ENCODE assay signal across 8 cellular contexts in the genomic region with DNA sequence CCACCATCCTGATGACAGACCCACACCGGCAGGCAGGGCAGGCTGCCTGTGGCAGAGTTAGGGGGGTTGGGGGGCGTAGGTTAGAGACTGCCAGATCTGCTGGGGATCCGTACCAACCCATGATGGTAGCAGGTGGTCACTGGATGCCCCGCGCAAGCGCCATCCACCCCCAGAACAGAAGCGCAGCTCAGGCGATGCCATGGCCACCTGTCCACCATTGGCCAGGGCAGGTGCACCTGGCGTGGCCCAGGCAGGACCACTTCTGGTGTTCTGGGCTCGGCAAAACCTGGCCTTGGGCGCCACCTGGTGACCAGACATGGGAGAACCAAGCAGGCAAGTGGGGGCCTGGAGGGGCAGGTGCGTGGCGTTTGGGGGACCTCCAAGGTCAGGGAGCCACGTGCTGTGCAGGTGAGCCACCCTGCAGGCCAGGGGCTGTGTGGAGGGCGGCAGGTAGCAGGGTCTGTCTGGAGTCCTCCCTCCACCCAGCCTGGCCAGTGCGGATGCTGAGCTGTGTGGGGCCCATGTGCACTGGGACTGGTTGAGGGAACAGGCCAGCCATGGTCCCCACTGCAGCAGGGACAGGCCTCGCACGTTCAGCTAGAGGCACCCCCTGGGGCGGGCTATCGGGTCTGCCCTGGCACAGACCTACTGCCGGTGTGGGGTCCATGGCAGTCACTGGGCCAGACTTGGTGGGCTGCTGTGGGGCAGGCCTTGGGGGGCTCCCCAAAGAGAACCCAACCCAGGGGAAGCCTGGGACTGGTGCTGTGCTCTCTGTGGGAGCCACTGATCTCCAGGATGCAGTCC. TPM values are rescaled to one million over a fixed set of nuclear protein-coding genes. Genes with fewer than 3 reads are reported as not detected.
DNase-seq lines count a peak whose midpoint lies in the region; ATAC-seq and TF ChIP-seq lines count a peak whose summit lies in the region.

No MANE protein-coding gene starts in this region.

- H3K4me1 ChIP-seq in IMR-90 (ENCODE audit: control insufficient read depth, insufficient read depth, low read length), result peaks cover 10% of the 10 kb centered on the region
- peaks cover 21 to 100% (median 71%) of the 10 kb centered on the region in 3 donors for H3K4me1 ChIP-seq in gastroesophageal sphincter
- H3K4me1 ChIP-seq in upper lobe of right lung, result peaks cover 41% of the 10 kb centered on the region

- H3K27ac ChIP-seq in IMR-90 (ENCODE audit: insufficient read depth, low read length) (no peak overlapping the region), gastroesophageal sphincter (peak overlapping the region in 3 of 4 donors; percentile 91 to 96 (median 92)), upper lobe of right lung (no peak overlapping the region)

- no peak overlapping the region for H2BK20ac ChIP-seq in IMR-90 (ENCODE audit: low read depth, low read length)

- no TSS peak for BruUV-seq in IMR-90 (replicated peaks; lab: Mats Ljungman, UMichigan)

- H3K9me3 ChIP-seq in IMR-90 (ENCODE audit: control insufficient read depth, insufficient read depth, low read length) (no peaks in the 10 kb centered on the region), gastroesophageal sphincter (no peaks in the 10 kb centered on the region), upper lobe of right lung (no peaks in the 10 kb centered on the region)

- no peak for TF ChIP-seq EP300 in gastroesophageal sphincter (IDR thresholded peaks at IDR 0.05)

- ATAC-seq in IMR-90 (ENCODE audit: low read depth) (peak; percentile 80), gastroesophageal sphincter (no peak), upper lobe of right lung (peak; percentile 70), GM19452 (IDR thresholded peaks at IDR 0.05; ENCODE audit: unreplicated experiment) (no peak)

- CTCF ChIA-PET in IMR-90 (lab: Yijun Ruan, JAX), result interaction anchor here (1.1 kb wide), 1 partner anchor 28 kb away, joined by 3 read pairs; no protein-coding TSS in a partner anchor

- intact Hi-C loops in IMR-90 (cut with micrococcal nuclease), result loop anchor here (1.0 kb wide), 2 partner anchors 29 to 47 kb away; no protein-coding TSS in a partner anchor
- intact Hi-C loops in posterior cingulate gyrus (cut with DNase I), result loop anchor here (1.0 kb wide), 2 partner anchors 29 to 47 kb away; no protein-coding TSS in a partner anchor
- intact Hi-C loops in upper lobe of right lung (cut with DNase I), result loop anchor here (5.0 kb wide), 1 partner anchor 45 kb away; no protein-coding TSS in a partner anchor

- H4K8ac ChIP-seq in IMR-90 (ENCODE audit: low read depth in 2 of 2, low read length in 2 of 2), result no peak overlapping the region

- no peak overlapping the region for H3K18ac ChIP-seq in IMR-90 (ENCODE audit: low read depth, low read length)

- H3K9me1 ChIP-seq in IMR-90 (ENCODE audit: insufficient read depth, low read length), result peaks cover 3% of the 10 kb centered on the region; the same call in 1 of the 2 replicates

- peaks cover 0 to 4% of the 10 kb centered on the region in 2 experiments; a peak in 2 of 4 replicates for H3K79me1 ChIP-seq in IMR-90 (ENCODE audit: low read depth in 1 of 2, low read length in 2 of 2)

- H3K4ac ChIP-seq in IMR-90 (ENCODE audit: low read depth, low read length), result no peak overlapping the region

- POLR2A ChIA-PET in IMR-90 (lab: Charles Lee; ENCODE audit: unreplicated experiment), result no interaction called here

- H2AFZ ChIP-seq in IMR-90 (replicated peaks; ENCODE audit: low read length, poor library complexity), result no peak overlapping the region

- H3K4me2 ChIP-seq in IMR-90 (ENCODE audit: low read depth, low read length), result no peak overlapping the region

- H4K5ac ChIP-seq in IMR-90 (ENCODE audit: low read depth, low read length), result no peak overlapping the region

- H2BK120ac ChIP-seq in IMR-90 (ENCODE audit: low read depth, low read length), result no peak overlapping the region

- no peak overlapping the region for H3K56ac ChIP-seq in IMR-90 (ENCODE audit: extremely low read depth, insufficient read depth, low read length)

- H3K23ac ChIP-seq in IMR-90 (ENCODE audit: low read depth, low read length), result no peak overlapping the region

- no peak overlapping the region for H3K9ac ChIP-seq in IMR-90 (ENCODE audit: low read depth, low read length)

- 15% methylated on average over 9 of the region's 21 CpGs; no CpG with 5 or more reads in 1 of the 2 experiments for WGBS in IMR-90 (ENCODE audit: extremely low coverage in 2 of 2, insufficient read length in 1 of 2), 2 experiments
- WGBS in gastroesophageal sphincter (ENCODE audit: low coverage in 1 of 2), 2 donors, result 16% methylated on average over 8 of the region's 21 CpGs; no CpG with 5 or more reads in 1 of the 2 donors

- dilution Hi-C loops in IMR-90 (cut with HindIII; ENCODE audit: low sequenced_read_pairs, unreplicated experiment), result no loop called here

- TF ChIP-seq CTCF in IMR-90 (conservative IDR thresholded peaks at IDR 0.05; ENCODE audit: low read depth, low read length) (peak; percentile 78), gastroesophageal sphincter (IDR thresholded peaks at IDR 0.05) (peak in 3 of 4 experiments; percentile 87 to 95 (median 88)), upper lobe of right lung (IDR thresholded peaks at IDR 0.05) (peak; percentile 87)

- no peak overlapping the region for H3K4me3 ChIP-seq in IMR-90 (ENCODE audit: insufficient read depth, low read depth, low read length)
- no peak overlapping the region for H3K4me3 ChIP-seq in gastroesophageal sphincter
- no peak overlapping the region for H3K4me3 ChIP-seq in upper lobe of right lung

- no peak overlapping the region for H2BK5ac ChIP-seq in IMR-90 (ENCODE audit: low read depth, low read length, poor library complexity, severe bottlenecking)

- H4K20me1 ChIP-seq in IMR-90 (ENCODE audit: insufficient read depth, low read length), result peaks cover 8% of the 10 kb centered on the region; the same call in 1 of the 2 replicates

- H3K14ac ChIP-seq in IMR-90 (replicated peaks; ENCODE audit: low read depth, low read length), result no peak overlapping the region

- no peak overlapping the region for H2BK15ac ChIP-seq in IMR-90 (ENCODE audit: low read depth, low read length)

- no peak overlapping the region for H2AK5ac ChIP-seq in IMR-90 (ENCODE audit: low read depth, low read length)

- in situ Hi-C loops in IMR-90 (cut with MboI; ENCODE audit: low sequenced_read_pairs), result no loop called here

- no peaks in the 10 kb centered on the region for H3K27me3 ChIP-seq in IMR-90 (ENCODE audit: control insufficient read depth, insufficient read depth, low read length)
- no peaks in the 10 kb centered on the region for H3K27me3 ChIP-seq in gastroesophageal sphincter
- no peaks in the 10 kb centered on the region for H3K27me3 ChIP-seq in upper lobe of right lung

- H3K36me3 ChIP-seq in IMR-90 (ENCODE audit: control insufficient read depth, insufficient read depth, low read length) (no peaks in the 10 kb centered on the region), gastroesophageal sphincter (no peaks in the 10 kb centered on the region), upper lobe of right lung (no peaks in the 10 kb centered on the region)

- H2AK9ac ChIP-seq in IMR-90 (replicated peaks; ENCODE audit: low read depth, low read length, poor library complexity), result peak overlapping the region; percentile 77

- peak; percentile 89 for DNase-seq in DMS53 (lab: John Stamatoyannopoulos, UW)
- no peak for DNase-seq in IMR-90
- DNase-seq in RPMI8226, result peak; percentile 61
- DNase-seq in activated effector memory CD4-positive, alpha-beta T cell treated with anti-CD3 and anti-CD28 coated beads, Interleukin-2, amount 50 U/mL, for 16 hours, result peak; percentile 92
- peak; percentile 77 to 97 (median 88) for DNase-seq in posterior cingulate gyrus
- DNase-seq in upper lobe of right lung, result peak; percentile 88

- no peak for TF ChIP-seq POLR2A in IMR-90 (IDR thresholded peaks at IDR 0.05; ENCODE audit: low read depth, low read length)
- TF ChIP-seq POLR2A in gastroesophageal sphincter (IDR thresholded peaks at IDR 0.05), result no peak

- no peak overlapping the region for H4K91ac ChIP-seq in IMR-90 (ENCODE audit: insufficient read depth, low read depth, low read length)

- peak; percentile 91 for TF ChIP-seq RAD21 in IMR-90 (IDR thresholded peaks at IDR 0.05; ENCODE audit: low read length)

TF ChIP-seq in IMR-90, 13 proteins besides CTCF, POLR2A, EP300 and RAD21:
- TF ChIP-seq FOS (IDR thresholded peaks at IDR 0.05; ENCODE audit: low read depth, low read length) (no peak), MAFK (IDR thresholded peaks at IDR 0.05; ENCODE audit: low read depth, low read length) (no peak), RCOR1 (IDR thresholded peaks at IDR 0.05; ENCODE audit: insufficient replicate concordance, low read length) (peak; percentile 38), SMC3 (IDR thresholded peaks at IDR 0.05; ENCODE audit: low read depth, low read length) (peak; percentile 81), MAZ (IDR thresholded peaks at IDR 0.05; ENCODE audit: borderline replicate concordance, low read depth, low read length) (peak; percentile 72; the same call in 1 of the 2 replicates), MXI1 (IDR thresholded peaks at IDR 0.05; ENCODE audit: borderline replicate concordance, low read depth, low read length) (no peak)

RNA-seq across cellular contexts. Expression of a gene that starts 15.6 kb away (rescaled TPM):
- 22.2 and 32.2 TPM in 2 replicates for total RNA-seq in IMR-90 (2012; rRNA removed)
- polyA plus RNA-seq in IMR-90 (2012; rRNA removed), result 5.2 and 6.7 TPM in 2 replicates
- 1.9 and 2.3 TPM in 2 replicates for polyA plus RNA-seq in IMR-90 (2012; cell fraction: cytosol; rRNA removed)
- 0.92 and 4.4 TPM in 2 replicates for polyA plus RNA-seq in IMR-90 (2012; cell fraction: nucleus; rRNA removed; ENCODE audit: low replicate concordance)
- total RNA-seq in gastroesophageal sphincter, result 10 to 100 TPM; 31.1 to 41.3 (median 38.5) TPM
- 33.0 TPM for total RNA-seq in upper lobe of right lung

RNA-seq across cellular contexts. Expression of a gene that starts 15.9 kb away (rescaled TPM):
- total RNA-seq in IMR-90 (2012; rRNA removed) (12.2 and 20.6 TPM in 2 replicates), gastroesophageal sphincter (10 to 100 TPM; 25.8 to 41.4 (median 28.4) TPM), upper lobe of right lung (29.7 TPM)
- 18.5 and 21.1 TPM in 2 replicates for polyA plus RNA-seq in IMR-90 (2012; rRNA removed)
- polyA plus RNA-seq in IMR-90 (2012; cell fraction: cytosol; rRNA removed), result 9.6 and 17.9 TPM in 2 replicates
- polyA plus RNA-seq in IMR-90 (2012; cell fraction: nucleus; rRNA removed; ENCODE audit: low replicate concordance), result 3.4 and 10.8 TPM in 2 replicates

RNA-seq across cellular contexts. Expression of a gene that starts 17.9 kb away (rescaled TPM):
- 5.7 and 6.4 TPM in 2 replicates for total RNA-seq in IMR-90 (2012; rRNA removed)
- 16.2 and 20.0 TPM in 2 replicates for polyA plus RNA-seq in IMR-90 (2012; rRNA removed)
- 9.4 and 20.8 TPM in 2 replicates for polyA plus RNA-seq in IMR-90 (2012; cell fraction: cytosol; rRNA removed)
- 15.1 and 42.4 TPM in 2 replicates for polyA plus RNA-seq in IMR-90 (2012; cell fraction: nucleus; rRNA removed; ENCODE audit: low replicate concordance)
- 10 to 100 TPM; 22.5 to 45.2 (median 30.9) TPM for total RNA-seq in gastroesophageal sphincter
- 11.6 TPM for total RNA-seq in upper lobe of right lung

RNA-seq across cellular contexts. Expression of a gene that starts 24.2 kb away (rescaled TPM):
- total RNA-seq in IMR-90 (2012; rRNA removed) (17.7 and 31.7 TPM in 2 replicates), gastroesophageal sphincter (1,000 to 10,000 TPM in 2 of 4 donors, 100 to 1,000 TPM in 2; 453 to 1,624 (median 922) TPM), upper lobe of right lung (148 TPM)
- polyA plus RNA-seq in IMR-90 (2012; rRNA removed), result 82.6 and 120 TPM in 2 replicates
- 55.5 and 84.4 TPM in 2 replicates for polyA plus RNA-seq in IMR-90 (2012; cell fraction: cytosol; rRNA removed)
- 78.1 and 241 TPM in 2 replicates for polyA plus RNA-seq in IMR-90 (2012; cell fraction: nucleus; rRNA removed; ENCODE audit: low replicate concordance)

Comparison
In these comparisons a context has a peak if more than half of its experiments do, and no peak if none do; other contexts are left out.
1. ATAC-seq: peak in IMR-90 (single experiment) and upper lobe of right lung (single experiment); none in gastroesophageal sphincter (single experiment) and GM19452 (single experiment).
2. H3K27ac ChIP-seq: peak in gastroesophageal sphincter (3 of 4); none in IMR-90 (single experiment) and upper lobe of right lung (single experiment).
3. Peak in every context shown above with its lines, with median percentiles within 50 percentile points of each other: CTCF ChIP-seq.